ENCODE assay signal across 26 cellular contexts in the genomic region with DNA sequence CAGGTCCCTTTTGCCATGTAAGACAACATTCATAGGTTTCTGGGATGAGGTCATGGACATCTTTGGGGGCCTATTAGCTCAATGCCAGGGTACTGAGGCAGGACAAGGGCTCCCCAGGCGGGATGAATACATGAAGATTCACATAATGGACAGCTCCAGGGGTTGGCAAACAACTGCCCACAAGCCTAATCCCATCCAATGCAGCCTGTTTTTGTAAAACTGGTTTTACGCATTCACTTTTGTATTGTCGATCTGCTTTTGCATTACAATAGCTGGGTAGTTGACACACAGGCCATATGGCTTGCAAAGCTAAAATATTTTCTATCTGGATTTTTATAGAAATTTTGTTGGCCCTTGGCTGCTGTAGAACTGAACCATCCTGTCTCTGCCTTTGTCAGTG.
"Had no signal": no experiment of that assay in that cellular context is flagged by ENCODE, and none has a peak within 500 bp of the region (broad histone marks: within the 10 kb centered on the region; RNA-seq: fewer than 3 reads in every experiment).

No MANE protein-coding gene starts in this region.

- H3K27ac Mint-ChIP-seq: mesothelial cell of epicardium; naive B cell; natural killer cell treated with Interleukin-12 subunit alpha and Interleukin-12 subunit beta and Interleukin-15 and Interleukin-18, amount 100 ng/mL, for 72 hours; progenitor cell of endocrine pancreas; stimulated activated naive B cell treated with anti-CD40 and anti-IgM and Interleukin-4, amounts not matched to agents 10 μg/mL and 1 μg/mL and 100 μg/mL, for 72 hours; stimulated activated naive CD8-positive, alpha-beta T cell treated with anti-CD3 and anti-CD28 coated beads, Interleukin-15, Interleukin-2, amounts not matched to agents 100 ng/mL and 50 ng/mL, for 24 hours had no signal

- FAIRE-seq: keratinocyte, small intestine had no signal

- H3K36me3 ChIP-seq: gastrocnemius medialis, lower lobe of right lung, right lobe of liver, suprapubic skin, transverse colon, upper lobe of right lung, uterus had no signal

- H3K9me3 ChIP-seq: gastrocnemius medialis, lower lobe of right lung, mucosa of descending colon, right lobe of liver, suprapubic skin, transverse colon, upper lobe of right lung, uterus had no signal

- ATAC-seq: esophagus mucosa; gastrocnemius medialis; left ventricle myocardium superior; lower lobe of right lung; mucosa of descending colon; natural killer cell treated with Interleukin-12 subunit alpha and Interleukin-12 subunit beta and Interleukin-15 and Interleukin-18, amount 100 ng/mL, for 72 hours; right lobe of liver; stimulated activated naive B cell treated with anti-CD40 and anti-IgM and Interleukin-4, amounts not matched to agents 10 μg/mL and 1 μg/mL and 100 μg/mL, for 72 hours; upper lobe of right lung had no signal

- H3K27ac ChIP-seq: epithelial cell of prostate, gastrocnemius medialis, lower lobe of right lung, parathyroid adenoma, right lobe of liver, suprapubic skin, transverse colon, upper lobe of right lung, uterus had no signal

- H3K4me1 ChIP-seq: gastrocnemius medialis, lower lobe of right lung, right lobe of liver, transverse colon, upper lobe of right lung, uterus had no signal

- H3K9ac ChIP-seq: parathyroid adenoma had no signal

- H3K9me3 Mint-ChIP-seq: mesothelial cell of epicardium; naive B cell; natural killer cell treated with Interleukin-12 subunit alpha and Interleukin-12 subunit beta and Interleukin-15 and Interleukin-18, amount 100 ng/mL, for 72 hours; neural crest cell; stimulated activated naive CD8-positive, alpha-beta T cell treated with anti-CD3 and anti-CD28 coated beads, Interleukin-15, Interleukin-2, amounts not matched to agents 100 ng/mL and 50 ng/mL, for 24 hours had no signal

- H3K4me1 Mint-ChIP-seq: mesothelial cell of epicardium; naive B cell; stimulated activated naive B cell treated with anti-CD40 and anti-IgM and Interleukin-4, amounts not matched to agents 10 μg/mL and 1 μg/mL and 100 μg/mL, for 72 hours had no signal

- H3K27me3 ChIP-seq: right lobe of liver, suprapubic skin, transverse colon, uterus had no signal

- H3K4me3 ChIP-seq: gastrocnemius medialis, lower lobe of right lung, mucosa of descending colon, right lobe of liver, suprapubic skin, transverse colon, upper lobe of right lung, uterus had no signal

- H3K4me3 Mint-ChIP-seq: mesothelial cell of epicardium; naive B cell; natural killer cell treated with Interleukin-12 subunit alpha and Interleukin-12 subunit beta and Interleukin-15 and Interleukin-18, amount 100 ng/mL, for 72 hours; neural crest cell; stimulated activated naive B cell treated with anti-CD40 and anti-IgM and Interleukin-4, amounts not matched to agents 10 μg/mL and 1 μg/mL and 100 μg/mL, for 72 hours; stimulated activated naive CD8-positive, alpha-beta T cell treated with anti-CD3 and anti-CD28 coated beads, Interleukin-15, Interleukin-2, amounts not matched to agents 100 ng/mL and 50 ng/mL, for 24 hours had no signal

- DNase-seq: cortex of kidney; foreskin fibroblast; gastrocnemius medialis; head of caudate nucleus; left ventricle myocardium superior; lower lobe of right lung; mucosa of descending colon; naive B cell; right lobe of liver; small intestine; stimulated activated CD4-positive, alpha-beta T cell treated with anti-CD3 and anti-CD28 coated beads, Interleukin-15, amount 100 ng/mL, for 24 hours; stimulated activated CD4-positive, alpha-beta T cell treated with anti-CD3 and anti-CD28 coated beads, Interleukin-2, amount 100 ng/mL, for 48 hours; stimulated activated naive B cell treated with anti-CD40 and anti-IgM and Interleukin-4, amounts not matched to agents 10 μg/mL and 1 μg/mL and 100 μg/mL, for 72 hours; transverse colon; upper lobe of right lung; uterus had no signal

- H3K36me3 Mint-ChIP-seq: mesothelial cell of epicardium; naive B cell; natural killer cell treated with Interleukin-12 subunit alpha and Interleukin-12 subunit beta and Interleukin-15 and Interleukin-18, amount 100 ng/mL, for 72 hours; stimulated activated naive B cell treated with anti-CD40 and anti-IgM and Interleukin-4, amounts not matched to agents 10 μg/mL and 1 μg/mL and 100 μg/mL, for 72 hours had no signal
